ENCODE assay signal across 28 cellular contexts in genomic region chr4:61223385-61223784, GRCh38. TPM values are rescaled to one million over a fixed set of nuclear protein-coding genes. Genes with fewer than 3 reads are reported as not detected.
"Had no signal": no experiment of that assay in that cellular context is flagged by ENCODE, and none has a peak within 500 bp of the region (broad histone marks: within the 10 kb centered on the region; RNA-seq: fewer than 3 reads in every experiment).

No MANE protein-coding gene starts in this region.

- H3K4me3 ChIP-seq: colonic mucosa, lung, mucosa of descending colon, right atrium auricular region, smooth muscle cell, suprapubic skin, transverse colon, upper lobe of right lung, vagina had no signal

- H3K27ac ChIP-seq: colonic mucosa, neutrophil, parathyroid adenoma, right atrium auricular region, suprapubic skin, transverse colon, upper lobe of right lung, vagina had no signal

- H3K79me2 ChIP-seq: parathyroid adenoma had no signal

- H3K27me3 ChIP-seq: colonic mucosa, neutrophil, right atrium auricular region, suprapubic skin, transverse colon, upper lobe of right lung, vagina had no signal

- H3K9me3 ChIP-seq: colonic mucosa, mucosa of descending colon, neutrophil, right atrium auricular region, suprapubic skin, transverse colon, upper lobe of right lung, vagina had no signal

- H3K9ac ChIP-seq: parathyroid adenoma had no signal

- DNase-seq: colonic mucosa; effector CD8-positive, alpha-beta T cell; endodermal cell; erythroblast; hypothalamus; immature natural killer cell; islet precursor cell; mesenchymal stem cell; mucosa of descending colon; naive B cell; stimulated activated CD4-positive, alpha-beta T cell treated with anti-CD3 and anti-CD28 coated beads, Interleukin-12 subunit alpha, Interleukin-12 subunit beta, amount 100 ng/mL, for 4 hours; stimulated activated CD4-positive, alpha-beta T cell treated with anti-CD3 and anti-CD28 coated beads, Interleukin-1b, Interleukin-23, amount 100 ng/mL, for 48 hours; stimulated activated CD4-positive, alpha-beta T cell treated with anti-CD3 and anti-CD28 coated beads, Interleukin-4, amount 100 ng/mL, for 1 hour; stimulated activated CD8-positive, alpha-beta memory T cell treated with anti-CD3 and anti-CD28 coated beads, Interleukin-4, amount 100 ng/mL, for 48 hours; stimulated activated naive CD4-positive, alpha-beta T cell; stimulated activated naive CD8-positive, alpha-beta T cell treated with anti-CD3 and anti-CD28 coated beads, Interleukin-15, amount 100 ng/mL, for 72 hours; transverse colon; upper lobe of right lung had no signal

- H3K36me3 ChIP-seq: colonic mucosa, neutrophil, right atrium auricular region, suprapubic skin, transverse colon, upper lobe of right lung, vagina had no signal

- ATAC-seq: left lobe of liver; mucosa of descending colon; natural killer cell treated with Interleukin-12 subunit alpha and Interleukin-12 subunit beta and Interleukin-15 and Interleukin-18, amount 100 ng/mL, for 72 hours; sciatic nerve; stimulated activated naive CD8-positive, alpha-beta T cell treated with anti-CD3 and anti-CD28 coated beads, Interleukin-15, amount 100 ng/mL, for 72 hours; upper lobe of right lung had no signal

- H3K4me2 ChIP-seq: smooth muscle cell had no signal

- H3K4me1 ChIP-seq: colonic mucosa, parathyroid adenoma, right atrium auricular region, suprapubic skin, transverse colon, upper lobe of right lung, vagina had no signal

- H2AFZ ChIP-seq: parathyroid adenoma had no signal

RNA-seq across cellular contexts. Expression of gene ADGRL3, which starts 23.3 kb away (rescaled TPM):
- total RNA-seq: natural killer cell treated with Interleukin-12 subunit alpha and Interleukin-12 subunit beta and Interleukin-15 and Interleukin-18, amount 100 ng/mL, for 72 hours had no signal
- polyA plus RNA-seq: immature natural killer cell had no signal
